ENCODE assay signal across 1 cellular context in genomic region chr20:290081-290831, GRCh38.
TF ChIP-seq lines count a peak whose summit lies in the region.

Gene C20orf96, minus strand, starts transcription at chr20:290750. Its CDS starts 140 bp downstream, at chr20:290610.

TF ChIP-seq in HepG2, 621 proteins besides CTCF, POLR2A, EP300 and RAD21 (continued from another document and continues in another):
- TF ChIP-seq, protein P1, sequence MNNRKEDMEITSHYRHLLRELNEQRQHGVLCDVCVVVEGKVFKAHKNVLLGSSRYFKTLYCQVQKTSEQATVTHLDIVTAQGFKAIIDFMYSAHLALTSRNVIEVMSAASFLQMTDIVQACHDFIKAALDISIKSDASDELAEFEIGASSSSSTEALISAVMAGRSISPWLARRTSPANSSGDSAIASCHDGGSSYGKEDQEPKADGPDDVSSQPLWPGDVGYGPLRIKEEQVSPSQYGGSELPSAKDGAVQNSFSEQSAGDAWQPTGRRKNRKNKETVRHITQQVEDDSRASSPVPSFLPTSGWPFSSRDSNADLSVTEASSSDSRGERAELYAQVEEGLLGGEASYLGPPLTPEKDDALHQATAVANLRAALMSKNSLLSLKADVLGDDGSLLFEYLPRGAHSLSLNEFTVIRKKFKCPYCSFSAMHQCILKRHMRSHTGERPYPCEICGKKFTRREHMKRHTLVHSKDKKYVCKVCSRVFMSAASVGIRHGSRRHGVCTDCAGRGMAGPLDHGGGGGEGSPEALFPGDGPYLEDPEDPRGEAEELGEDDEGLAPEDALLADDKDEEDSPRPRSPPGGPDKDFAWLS (CRISPR knock-in tag; IDR thresholded peaks at IDR 0.05; ENCODE audit: borderline replicate concordance) = no peak
- TF ChIP-seq ZSCAN30 (CRISPR knock-in tag; IDR thresholded peaks at IDR 0.05) (0 out of 2 replicates have a peak, but pooled peaks have one; percentile 36), ZMAT3 (CRISPR knock-in tag; conservative IDR thresholded peaks at IDR 0.05) (no peak), CEBPG (CRISPR knock-in tag; IDR thresholded peaks at IDR 0.05) (no peak), CBFB (CRISPR knock-in tag; IDR thresholded peaks at IDR 0.05) (no peak; the same call in 1 of the 2 replicates), KAT7 (CRISPR knock-in tag; IDR thresholded peaks at IDR 0.05; ENCODE audit: borderline replicate concordance) (0 out of 2 replicates have a peak, but pooled peaks have one; percentile 31), RFX1 (IDR thresholded peaks at IDR 0.05) (peak; percentile 74), TCF12 (IDR thresholded peaks at IDR 0.05) (no peak), TCF12 (CRISPR knock-in tag; IDR thresholded peaks at IDR 0.05) (no peak), RNF2 (conservative IDR thresholded peaks at IDR 0.05; ENCODE audit: low read depth) (peak; percentile 57; the same call in 1 of the 2 replicates), KLF9 (CRISPR knock-in tag; IDR thresholded peaks at IDR 0.05; ENCODE audit: low read depth) (no peak), ZNF713 (CRISPR knock-in tag; IDR thresholded peaks at IDR 0.05) (no peak), ISL2 (CRISPR knock-in tag; IDR thresholded peaks at IDR 0.05) (no peak; the same call in 1 of the 2 replicates), ZNF547 (CRISPR knock-in tag; IDR thresholded peaks at IDR 0.05) (peak; percentile 57; the same call in 1 of the 2 replicates), NFIB (CRISPR knock-in tag; IDR thresholded peaks at IDR 0.05; ENCODE audit: borderline replicate concordance) (no peak), ZNF33A (CRISPR knock-in tag; IDR thresholded peaks at IDR 0.05; ENCODE audit: borderline replicate concordance) (no peak), ZIK1 (CRISPR knock-in tag; IDR thresholded peaks at IDR 0.05; ENCODE audit: borderline replicate concordance, low read depth) (peak; percentile 56; the same call in 1 of the 2 replicates), HDAC1 (CRISPR knock-in tag; IDR thresholded peaks at IDR 0.05) (peak; percentile 69), ZNF629 (CRISPR knock-in tag; conservative IDR thresholded peaks at IDR 0.05) (no peak), ZNF451 (CRISPR knock-in tag; IDR thresholded peaks at IDR 0.05) (peak; percentile 26; the same call in 1 of the 2 replicates), ARNTL (CRISPR knock-in tag; IDR thresholded peaks at IDR 0.05) (peak; percentile 55; the same call in 1 of the 2 replicates), NFKB2 (CRISPR knock-in tag; IDR thresholded peaks at IDR 0.05; ENCODE audit: borderline replicate concordance) (peak; percentile 49), FOXA1 (IDR thresholded peaks at IDR 0.05) (no peak), FOXA1 (CRISPR knock-in tag; IDR thresholded peaks at IDR 0.05) (no peak), MEIS1 (CRISPR knock-in tag; IDR thresholded peaks at IDR 0.05; ENCODE audit: borderline replicate concordance) (no peak), ZNF749 (CRISPR knock-in tag; IDR thresholded peaks at IDR 0.05; ENCODE audit: borderline replicate concordance) (no peak), MBD4 (IDR thresholded peaks at IDR 0.05; ENCODE audit: borderline replicate concordance, low read length) (no peak), MXI1 (IDR thresholded peaks at IDR 0.05; ENCODE audit: borderline replicate concordance, low read depth, low read length) (peak; percentile 80; the same call in 2 of the 3 replicates), ZNF468 (CRISPR knock-in tag; IDR thresholded peaks at IDR 0.05) (no peak), DR1 (CRISPR knock-in tag; IDR thresholded peaks at IDR 0.05) (no peak), KLF6 (CRISPR knock-in tag; IDR thresholded peaks at IDR 0.05) (no peak), ZNF776 (CRISPR knock-in tag; IDR thresholded peaks at IDR 0.05) (no peak), ZNF883 (CRISPR knock-in tag; IDR thresholded peaks at IDR 0.05; ENCODE audit: not compliant biosample characterization) (peak; percentile 35), NCOA2 (CRISPR knock-in tag; IDR thresholded peaks at IDR 0.05) (no peak), HNRNPH1 (optimal IDR thresholded peaks at IDR 0.05; ENCODE audit: low read depth, low read length) (peak; percentile 72), FOXM1 (CRISPR knock-in tag; IDR thresholded peaks at IDR 0.05) (no peak), POLR2AphosphoS2 (IDR thresholded peaks at IDR 0.05; ENCODE audit: low read depth, low read length) (no peak), AGO2 (optimal IDR thresholded peaks at IDR 0.05; ENCODE audit: low read depth, low read length) (no peak), MXD4 (CRISPR knock-in tag; IDR thresholded peaks at IDR 0.05) (no peak), E2F5 (CRISPR knock-in tag; conservative IDR thresholded peaks at IDR 0.05) (no peak), ZNF354B (CRISPR knock-in tag; IDR thresholded peaks at IDR 0.05) (0 out of 2 replicates have a peak, but pooled peaks have one; percentile 75), ZNF512 (CRISPR knock-in tag; IDR thresholded peaks at IDR 0.05) (no peak), ZNF12 (CRISPR knock-in tag; IDR thresholded peaks at IDR 0.05) (0 out of 2 replicates have a peak, but pooled peaks have one; percentile 11), ZNF34 (CRISPR knock-in tag; IDR thresholded peaks at IDR 0.05; ENCODE audit: borderline replicate concordance) (no peak), SOX5 (CRISPR knock-in tag; IDR thresholded peaks at IDR 0.05; ENCODE audit: borderline replicate concordance) (peak; percentile 52; the same call in 1 of the 2 replicates), TBL1XR1 (IDR thresholded peaks at IDR 0.05; ENCODE audit: borderline replicate concordance, low read length, partially characterized antibody) (no peak), ESRRA (CRISPR knock-in tag; IDR thresholded peaks at IDR 0.05; ENCODE audit: low read depth) (no peak), NKX3-1 (CRISPR knock-in tag; IDR thresholded peaks at IDR 0.05) (no peak), ZNF431 (CRISPR knock-in tag; IDR thresholded peaks at IDR 0.05; ENCODE audit: borderline replicate concordance, low read depth) (0 out of 2 replicates have a peak, but pooled peaks have one; percentile 46), ZNF280B (CRISPR knock-in tag; IDR thresholded peaks at IDR 0.05; ENCODE audit: borderline replicate concordance) (peak; percentile 22; the same call in 1 of the 2 replicates)
- TF ChIP-seq, protein P2, sequence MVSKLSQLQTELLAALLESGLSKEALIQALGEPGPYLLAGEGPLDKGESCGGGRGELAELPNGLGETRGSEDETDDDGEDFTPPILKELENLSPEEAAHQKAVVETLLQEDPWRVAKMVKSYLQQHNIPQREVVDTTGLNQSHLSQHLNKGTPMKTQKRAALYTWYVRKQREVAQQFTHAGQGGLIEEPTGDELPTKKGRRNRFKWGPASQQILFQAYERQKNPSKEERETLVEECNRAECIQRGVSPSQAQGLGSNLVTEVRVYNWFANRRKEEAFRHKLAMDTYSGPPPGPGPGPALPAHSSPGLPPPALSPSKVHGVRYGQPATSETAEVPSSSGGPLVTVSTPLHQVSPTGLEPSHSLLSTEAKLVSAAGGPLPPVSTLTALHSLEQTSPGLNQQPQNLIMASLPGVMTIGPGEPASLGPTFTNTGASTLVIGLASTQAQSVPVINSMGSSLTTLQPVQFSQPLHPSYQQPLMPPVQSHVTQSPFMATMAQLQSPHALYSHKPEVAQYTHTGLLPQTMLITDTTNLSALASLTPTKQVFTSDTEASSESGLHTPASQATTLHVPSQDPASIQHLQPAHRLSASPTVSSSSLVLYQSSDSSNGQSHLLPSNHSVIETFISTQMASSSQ (IDR thresholded peaks at IDR 0.05; ENCODE audit: low read depth) = no peak
- TF ChIP-seq, protein P2 (CRISPR knock-in tag; IDR thresholded peaks at IDR 0.05; ENCODE audit: borderline replicate concordance) = no peak; the same call in 1 of the 2 replicates
- TF ChIP-seq, protein P3, sequence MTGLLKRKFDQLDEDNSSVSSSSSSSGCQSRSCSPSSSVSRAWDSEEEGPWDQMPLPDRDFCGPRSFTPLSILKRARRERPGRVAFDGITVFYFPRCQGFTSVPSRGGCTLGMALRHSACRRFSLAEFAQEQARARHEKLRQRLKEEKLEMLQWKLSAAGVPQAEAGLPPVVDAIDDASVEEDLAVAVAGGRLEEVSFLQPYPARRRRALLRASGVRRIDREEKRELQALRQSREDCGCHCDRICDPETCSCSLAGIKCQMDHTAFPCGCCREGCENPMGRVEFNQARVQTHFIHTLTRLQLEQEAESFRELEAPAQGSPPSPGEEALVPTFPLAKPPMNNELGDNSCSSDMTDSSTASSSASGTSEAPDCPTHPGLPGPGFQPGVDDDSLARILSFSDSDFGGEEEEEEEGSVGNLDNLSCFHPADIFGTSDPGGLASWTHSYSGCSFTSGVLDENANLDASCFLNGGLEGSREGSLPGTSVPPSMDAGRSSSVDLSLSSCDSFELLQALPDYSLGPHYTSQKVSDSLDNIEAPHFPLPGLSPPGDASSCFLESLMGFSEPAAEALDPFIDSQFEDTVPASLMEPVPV (CRISPR knock-in tag; IDR thresholded peaks at IDR 0.05) = peak; percentile 43; the same call in 1 of the 2 replicates
- TF ChIP-seq, protein P4, sequence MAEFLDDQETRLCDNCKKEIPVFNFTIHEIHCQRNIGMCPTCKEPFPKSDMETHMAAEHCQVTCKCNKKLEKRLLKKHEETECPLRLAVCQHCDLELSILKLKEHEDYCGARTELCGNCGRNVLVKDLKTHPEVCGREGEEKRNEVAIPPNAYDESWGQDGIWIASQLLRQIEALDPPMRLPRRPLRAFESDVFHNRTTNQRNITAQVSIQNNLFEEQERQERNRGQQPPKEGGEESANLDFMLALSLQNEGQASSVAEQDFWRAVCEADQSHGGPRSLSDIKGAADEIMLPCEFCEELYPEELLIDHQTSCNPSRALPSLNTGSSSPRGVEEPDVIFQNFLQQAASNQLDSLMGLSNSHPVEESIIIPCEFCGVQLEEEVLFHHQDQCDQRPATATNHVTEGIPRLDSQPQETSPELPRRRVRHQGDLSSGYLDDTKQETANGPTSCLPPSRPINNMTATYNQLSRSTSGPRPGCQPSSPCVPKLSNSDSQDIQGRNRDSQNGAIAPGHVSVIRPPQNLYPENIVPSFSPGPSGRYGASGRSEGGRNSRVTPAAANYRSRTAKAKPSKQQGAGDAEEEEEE (CRISPR knock-in tag; IDR thresholded peaks at IDR 0.05; ENCODE audit: borderline replicate concordance) = 0 out of 2 replicates have a peak, but pooled peaks have one; percentile 11
- TF ChIP-seq, protein P5, sequence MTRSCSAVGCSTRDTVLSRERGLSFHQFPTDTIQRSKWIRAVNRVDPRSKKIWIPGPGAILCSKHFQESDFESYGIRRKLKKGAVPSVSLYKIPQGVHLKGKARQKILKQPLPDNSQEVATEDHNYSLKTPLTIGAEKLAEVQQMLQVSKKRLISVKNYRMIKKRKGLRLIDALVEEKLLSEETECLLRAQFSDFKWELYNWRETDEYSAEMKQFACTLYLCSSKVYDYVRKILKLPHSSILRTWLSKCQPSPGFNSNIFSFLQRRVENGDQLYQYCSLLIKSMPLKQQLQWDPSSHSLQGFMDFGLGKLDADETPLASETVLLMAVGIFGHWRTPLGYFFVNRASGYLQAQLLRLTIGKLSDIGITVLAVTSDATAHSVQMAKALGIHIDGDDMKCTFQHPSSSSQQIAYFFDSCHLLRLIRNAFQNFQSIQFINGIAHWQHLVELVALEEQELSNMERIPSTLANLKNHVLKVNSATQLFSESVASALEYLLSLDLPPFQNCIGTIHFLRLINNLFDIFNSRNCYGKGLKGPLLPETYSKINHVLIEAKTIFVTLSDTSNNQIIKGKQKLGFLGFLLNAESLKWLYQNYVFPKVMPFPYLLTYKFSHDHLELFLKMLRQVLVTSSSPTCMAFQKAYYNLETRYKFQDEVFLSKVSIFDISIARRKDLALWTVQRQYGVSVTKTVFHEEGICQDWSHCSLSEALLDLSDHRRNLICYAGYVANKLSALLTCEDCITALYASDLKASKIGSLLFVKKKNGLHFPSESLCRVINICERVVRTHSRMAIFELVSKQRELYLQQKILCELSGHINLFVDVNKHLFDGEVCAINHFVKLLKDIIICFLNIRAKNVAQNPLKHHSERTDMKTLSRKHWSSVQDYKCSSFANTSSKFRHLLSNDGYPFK (CRISPR knock-in tag; IDR thresholded peaks at IDR 0.05; ENCODE audit: borderline replicate concordance) = peak; percentile 68; the same call in 1 of the 2 replicates
